In the genomic region with DNA sequence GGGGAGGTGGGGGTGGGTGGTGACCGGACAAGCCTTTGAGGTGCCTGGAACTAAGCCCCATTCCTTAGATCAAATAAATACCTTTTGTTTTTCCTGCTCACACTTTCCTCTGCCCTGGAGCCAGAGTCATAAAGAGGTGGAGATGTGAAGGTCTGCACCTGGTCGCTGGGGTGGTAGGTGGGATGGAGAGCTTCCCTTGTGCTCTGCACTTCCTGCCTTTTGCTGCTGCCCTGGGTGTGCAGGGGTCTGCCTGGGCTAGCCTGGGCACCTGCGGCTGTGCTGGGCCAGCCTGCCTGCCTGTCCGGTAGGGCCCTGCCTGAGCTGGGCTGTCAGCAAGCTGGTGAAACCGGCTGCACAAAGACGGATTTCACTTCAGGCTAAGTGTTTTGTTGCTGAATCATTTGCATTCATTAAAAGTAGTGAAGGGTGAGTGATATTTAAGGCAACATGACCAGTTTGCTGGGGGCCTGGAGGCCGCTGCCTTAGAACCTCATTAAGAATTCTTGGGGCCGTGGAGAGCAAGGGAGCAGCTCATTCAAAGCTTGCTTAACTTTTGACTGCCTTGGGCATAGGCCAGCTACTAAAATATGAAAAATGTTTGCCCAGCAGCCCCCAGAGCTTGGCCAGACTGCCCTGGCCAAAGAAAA, we compare ENCODE assay signal across 8 cellular contexts. TPM values are rescaled to one million over a fixed set of nuclear protein-coding genes. Genes with fewer than 3 reads are reported as not detected.
DNase-seq lines count a peak whose midpoint lies in the region; ATAC-seq and TF ChIP-seq lines count a peak whose summit lies in the region.

No MANE protein-coding gene starts in this region.

- peaks cover 2% of the 10 kb centered on the region for H3K9me3 Mint-ChIP-seq in glutamatergic neuron (ENCODE audit: unreplicated experiment)

- no peaks in the 10 kb centered on the region for H4K20me1 ChIP-seq in GM23248 (ENCODE audit: insufficient read depth)
- H4K20me1 ChIP-seq in SU-DHL-6 (ENCODE audit: low read depth, low read length), result no peaks in the 10 kb centered on the region

- peaks cover 98% of the 10 kb centered on the region for H3K79me2 ChIP-seq in GM23248 (ENCODE audit: insufficient read depth)
- H3K79me2 ChIP-seq in SU-DHL-6 (ENCODE audit: insufficient read depth, low read length), result no peaks in the 10 kb centered on the region

- no peaks in the 10 kb centered on the region for H3K36me3 Mint-ChIP-seq in glutamatergic neuron (ENCODE audit: unreplicated experiment)

- no peak for TF ChIP-seq CTCF in SU-DHL-6 (IDR thresholded peaks at IDR 0.05; ENCODE audit: insufficient read depth, low read length, poor library complexity, severe bottlenecking)
- TF ChIP-seq CTCF in glutamatergic neuron (IDR thresholded peaks at IDR 0.05; ENCODE audit: partially characterized antibody, unreplicated experiment), result no peak
- no peak for TF ChIP-seq CTCF in stomach (IDR thresholded peaks at IDR 0.05)

- H3K27ac Mint-ChIP-seq in glutamatergic neuron (ENCODE audit: unreplicated experiment), result peak overlapping the region; percentile 53

- H3K27me3 Mint-ChIP-seq in glutamatergic neuron (ENCODE audit: unreplicated experiment), result no peaks in the 10 kb centered on the region

- no peaks in the 10 kb centered on the region for H3K9me2 ChIP-seq in GM23248 (ENCODE audit: insufficient read depth)
- H3K9me2 ChIP-seq in SU-DHL-6 (replicated peaks; ENCODE audit: insufficient read depth, low read length), result no peaks in the 10 kb centered on the region

- H3K4me1 Mint-ChIP-seq in glutamatergic neuron (ENCODE audit: low read depth, unreplicated experiment), result peaks cover 37% of the 10 kb centered on the region

- intact Hi-C loops in stomach (cut with DNase I; ENCODE audit: low total_unique reads), result no loop called here

- H3K4me2 ChIP-seq in GM23248 (ENCODE audit: unreplicated experiment), result peak overlapping the region; percentile 39
- H3K4me2 ChIP-seq in SU-DHL-6 (ENCODE audit: low read depth, low read length, poor library complexity, severe bottlenecking), result no peak overlapping the region

- H3K27me3 ChIP-seq in GM23248 (replicated peaks; ENCODE audit: insufficient read depth) (no peaks in the 10 kb centered on the region), SU-DHL-6 (ENCODE audit: low read length) (no peaks in the 10 kb centered on the region), stomach (no peaks in the 10 kb centered on the region)

- peak; percentile 83 for DNase-seq in GM23248
- no peak for DNase-seq in glutamatergic neuron
- peak; percentile 35 for DNase-seq in stomach
- DNase-seq in NCI-H748 treated with DMSO at 0.1 percent for 48 hours (lab: John Stamatoyannopoulos, UW), result no peak

- ATAC-seq in GM18520 (IDR thresholded peaks at IDR 0.05; ENCODE audit: unreplicated experiment) (no peak), HG03354 (IDR thresholded peaks at IDR 0.05; ENCODE audit: poor library complexity, severe bottlenecking, unreplicated experiment) (no peak), GM21515 (IDR thresholded peaks at IDR 0.05; ENCODE audit: unreplicated experiment) (no peak)

- H2AFZ ChIP-seq in GM23248, result no peak overlapping the region
- peak overlapping the region; percentile 17 for H2AFZ ChIP-seq in SU-DHL-6 (ENCODE audit: low read depth, low read length, severe bottlenecking)

- H3K27ac ChIP-seq in GM23248 (peak overlapping the region; percentile 60), SU-DHL-6 (ENCODE audit: low read depth, low read length) (no peak overlapping the region), stomach (peak overlapping the region; percentile 37 to 78 (median 67))

- no peak for TF ChIP-seq EP300 in stomach (IDR thresholded peaks at IDR 0.05)

- in situ Hi-C loops in GM23248 (cut with MboI), result no loop called here

- TF ChIP-seq POLR2A in stomach (IDR thresholded peaks at IDR 0.05), result no peak

- H3K9me3 ChIP-seq in GM23248 (ENCODE audit: low read depth) (no peaks in the 10 kb centered on the region), SU-DHL-6 (ENCODE audit: insufficient read depth, low read length) (no peaks in the 10 kb centered on the region), stomach (no peaks in the 10 kb centered on the region)

- 32 to 34% methylated on average over 8 of the region's 8 CpGs for WGBS in GM23248 (ENCODE audit: low coverage in 1 of 2, low lambda C conversion rate in 2 of 2, missing lambda C conversion rate in 2 of 2), 2 experiments
- WGBS in stomach, 5 donors, result 19 to 41% (median 25%) methylated on average over 8 of the region's 8 CpGs

- peaks cover 45% of the 10 kb centered on the region for H3F3A ChIP-seq in GM23248 (ENCODE audit: insufficient read depth)
- no peaks in the 10 kb centered on the region for H3F3A ChIP-seq in SU-DHL-6 (ENCODE audit: insufficient read depth)

- H3K4me3 ChIP-seq in GM23248, result peak overlapping the region; percentile 17; the same call in 1 of the 2 replicates
- H3K4me3 ChIP-seq in SU-DHL-6 (ENCODE audit: insufficient read depth, low read length, poor library complexity, severe bottlenecking), result no peak overlapping the region
- H3K4me3 ChIP-seq in stomach, result no peak overlapping the region

- H3K9ac ChIP-seq in GM23248 (peak overlapping the region; percentile 41), SU-DHL-6 (ENCODE audit: low read length) (no peak overlapping the region)

- no peak overlapping the region for H3K4me3 Mint-ChIP-seq in glutamatergic neuron (ENCODE audit: unreplicated experiment)

- H3K36me3 ChIP-seq in GM23248 (ENCODE audit: low read depth), result no peaks in the 10 kb centered on the region
- no peaks in the 10 kb centered on the region for H3K36me3 ChIP-seq in SU-DHL-6 (ENCODE audit: low read length)
- no peaks in the 10 kb centered on the region for H3K36me3 ChIP-seq in stomach

- peaks cover 45% of the 10 kb centered on the region for H3K4me1 ChIP-seq in GM23248 (ENCODE audit: insufficient read depth)
- peaks cover 20 to 48% (median 39%) of the 10 kb centered on the region in 4 donors for H3K4me1 ChIP-seq in stomach

RNA-seq across cellular contexts. Expression of a gene that starts 20.5 kb away (rescaled TPM):
- 146 and 162 TPM in 2 replicates for total RNA-seq in GM23248 (2014; rRNA removed; shearing (Covaris generic))
- polyA plus RNA-seq in GM23248 (2016; fragmentation: Nextera tagmentation; extraction: Ambion mirVana), result 110 and 113 TPM in 2 replicates
- 166 TPM for total RNA-seq in glutamatergic neuron (ENCODE audit: unreplicated experiment)
- 10 to 100 TPM in 4 of 5 donors, 1 to 10 TPM in 1; 8.2 to 64.9 (median 28.8) TPM for total RNA-seq in stomach
- polyA plus RNA-seq in stomach, result 10 to 100 TPM in 2 of 3 donors, 1 to 10 TPM in 1; 4.0 to 31.1 (median 12.1) TPM

RNA-seq across cellular contexts. Expression of a gene that starts 37.1 kb away (rescaled TPM):
- total RNA-seq in GM23248 (2014; rRNA removed; shearing (Covaris generic)), result 15.0 and 32.2 TPM in 2 replicates
- polyA plus RNA-seq in GM23248 (2016; fragmentation: Nextera tagmentation; extraction: Ambion mirVana) (10.4 and 10.7 TPM in 2 replicates), stomach (10 to 100 TPM; 23.5 to 38.5 (median 31.1) TPM)
- total RNA-seq in glutamatergic neuron (ENCODE audit: unreplicated experiment) (62.3 TPM), stomach (100 to 1,000 TPM in 2 of 5 donors, 10 to 100 TPM in 3; 24.4 to 410 (median 61.1) TPM)

RNA-seq across cellular contexts. Expression of a gene that starts 37.3 kb away (rescaled TPM):
- 18.5 and 19.7 TPM in 2 replicates for total RNA-seq in GM23248 (2014; rRNA removed; shearing (Covaris generic))
- polyA plus RNA-seq in GM23248 (2016; fragmentation: Nextera tagmentation; extraction: Ambion mirVana) (71.9 and 78.0 TPM in 2 replicates), stomach (10 to 100 TPM; 40.0 to 74.8 (median 49.8) TPM)
- total RNA-seq in glutamatergic neuron (ENCODE audit: unreplicated experiment) (50.5 TPM), stomach (10 to 100 TPM in 2 of 5 donors, 1 to 10 TPM in 3; 3.5 to 28.1 (median 8.8) TPM)

RNA-seq across cellular contexts. Expression of a gene that starts 42.9 kb away (rescaled TPM):
- 50.1 and 54.1 TPM in 2 replicates for total RNA-seq in GM23248 (2014; rRNA removed; shearing (Covaris generic))
- 21.8 and 23.7 TPM in 2 replicates for polyA plus RNA-seq in GM23248 (2016; fragmentation: Nextera tagmentation; extraction: Ambion mirVana)
- 43.3 TPM for total RNA-seq in glutamatergic neuron (ENCODE audit: unreplicated experiment)
- 10 to 100 TPM in 4 of 5 donors, 1 to 10 TPM in 1; 9.9 to 26.1 (median 14.1) TPM for total RNA-seq in stomach
- polyA plus RNA-seq in stomach, result 1 to 10 TPM; 4.4 to 5.9 (median 4.7) TPM

Comparison
In these comparisons a context has a peak if more than half of its experiments do, and no peak if none do; other contexts are left out.
1. DNase-seq: peak in GM23248 (single experiment) and stomach (single experiment); none in glutamatergic neuron (single experiment) and NCI-H748 treated with DMSO at 0.1 percent for 48 hours (single experiment).